In the genomic region with DNA sequence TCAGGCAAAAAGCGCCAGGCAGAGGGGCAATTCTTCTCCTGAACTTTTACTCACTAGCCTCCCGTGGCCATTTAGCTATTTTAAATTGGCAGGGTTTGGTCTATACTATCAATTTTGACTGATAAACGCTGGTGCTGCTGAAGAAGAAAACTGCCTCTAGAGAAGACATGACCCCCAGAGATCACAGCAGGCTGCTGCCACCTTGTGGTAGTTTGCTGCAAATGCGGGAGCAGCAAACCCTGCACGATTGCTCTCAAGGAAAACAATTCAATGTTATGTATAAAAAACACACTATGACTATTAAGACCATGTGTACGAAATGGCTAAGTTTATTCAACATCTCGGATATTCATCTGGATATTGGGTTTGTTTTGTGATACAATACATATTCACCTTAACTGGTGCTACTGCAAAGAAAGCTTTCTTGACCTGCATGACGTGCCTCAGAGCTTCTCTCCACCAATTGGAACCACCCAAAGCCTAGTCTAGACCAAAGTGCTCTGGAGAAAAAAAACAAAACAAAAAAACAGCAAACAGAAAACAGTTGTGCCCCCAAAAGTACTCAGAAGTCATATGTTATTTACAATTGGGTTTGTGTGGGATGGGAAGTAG, we compare ENCODE assay signal across 8 cellular contexts. TPM values are rescaled to one million over a fixed set of nuclear protein-coding genes. Genes with fewer than 3 reads are reported as not detected.
DNase-seq lines count a peak whose midpoint lies in the region; ATAC-seq and TF ChIP-seq lines count a peak whose summit lies in the region.

No MANE protein-coding gene starts in this region.

- no peak overlapping the region for H3K4me3 Mint-ChIP-seq in Caco-2 (ENCODE audit: unreplicated experiment)
- H3K4me3 Mint-ChIP-seq in progenitor cell of endocrine pancreas (ENCODE audit: low read depth) = no peak overlapping the region

- no peak for TF ChIP-seq EP300 in gastroesophageal sphincter (IDR thresholded peaks at IDR 0.05)

- no peaks in the 10 kb centered on the region for H3K4me1 ChIP-seq in Caco-2
- peaks cover 0 to 14% (median 0%) of the 10 kb centered on the region in 3 donors for H3K4me1 ChIP-seq in gastroesophageal sphincter
- H3K4me1 ChIP-seq in uterus = no peaks in the 10 kb centered on the region

- H3K9me3 Mint-ChIP-seq in Caco-2 (ENCODE audit: unreplicated experiment) (no peaks in the 10 kb centered on the region), progenitor cell of endocrine pancreas (ENCODE audit: low read depth) (no peaks in the 10 kb centered on the region)

- DNase-seq in Caco-2 = peak; percentile 54 to 72
- DNase-seq in HPDE6-E6E7 (ENCODE audit: extremely low spot score) = peak; percentile 46
- DNase-seq in RWPE1 (ENCODE audit: low spot score) = peak; percentile 60
- peak; percentile 37 for DNase-seq in activated T-helper 9 cell treated with anti-CD3 and anti-CD28 coated beads, Interleukin-2, amount 50 U/mL, for 16 hours (ENCODE audit: low read depth)
- DNase-seq in progenitor cell of endocrine pancreas (ENCODE audit: low spot score, unreplicated experiment) = peak; percentile 43
- DNase-seq in uterus = peak; percentile 30 to 58

- H3K36me3 Mint-ChIP-seq in Caco-2 (ENCODE audit: insufficient read depth, unreplicated experiment) (peaks cover 78% of the 10 kb centered on the region), progenitor cell of endocrine pancreas (ENCODE audit: insufficient read depth) (peaks cover 34% of the 10 kb centered on the region)

- POLR2A ChIA-PET in Caco-2 (lab: Charles Lee) = no interaction called here
- POLR2A ChIA-PET in RWPE1 (lab: Yijun Ruan, JAX; ENCODE audit: low non-redundant PET) = no interaction called here

- no TSS peak for BruUV-seq in Caco-2 (replicated peaks; lab: Mats Ljungman, UMichigan)

- H3K9me3 ChIP-seq in Caco-2 (no peaks in the 10 kb centered on the region), gastroesophageal sphincter (no peaks in the 10 kb centered on the region), uterus (no peaks in the 10 kb centered on the region)

- intact Hi-C loops in Caco-2 (cut with micrococcal nuclease; ENCODE audit: unreplicated experiment) (loop anchor here (1.0 kb wide), 3 partner anchors 30 to 201 kb away; no protein-coding TSS in a partner anchor), uterus (cut with DNase I; ENCODE audit: low total_unique reads) (no loop called here)

- H3K36me3 ChIP-seq in Caco-2 (ENCODE audit: control insufficient read depth, insufficient read depth, low read length) (peaks cover 2% of the 10 kb centered on the region; the same call in 1 of the 2 replicates), gastroesophageal sphincter (peaks cover 0 to 65% of the 10 kb centered on the region in 2 donors), uterus (no peaks in the 10 kb centered on the region)

- CTCF ChIA-PET in Caco-2 (lab: Charles Lee) = interaction anchor here (0.6 to 1.1 kb wide), 4 partner anchors 11 to 74 kb away, joined by 3 to 4 read pairs (median 3); no protein-coding TSS in a partner anchor
- CTCF ChIA-PET in RWPE1 (lab: Yijun Ruan, JAX) = interaction anchor here (0.6 to 1.9 kb wide), 14 partner anchors 10 to 401 kb away, joined by 3 to 7 read pairs (median 3); no protein-coding TSS in a partner anchor

- H3K27me3 ChIP-seq in Caco-2 (replicated peaks; ENCODE audit: control insufficient read depth, insufficient read depth, low read length) = no peaks in the 10 kb centered on the region
- no peaks in the 10 kb centered on the region for H3K27me3 ChIP-seq in gastroesophageal sphincter
- H3K27me3 ChIP-seq in uterus = no peaks in the 10 kb centered on the region

- H3K27me3 Mint-ChIP-seq in Caco-2 (ENCODE audit: insufficient read depth, unreplicated experiment) (no peaks in the 10 kb centered on the region), progenitor cell of endocrine pancreas (no peaks in the 10 kb centered on the region)

- WGBS in gastroesophageal sphincter (ENCODE audit: low coverage in 1 of 2), 2 donors = 20 to 61% methylated on average over 2 to 8 of the region's 8 CpGs

- TF ChIP-seq POLR2A in gastroesophageal sphincter (IDR thresholded peaks at IDR 0.05) (no peak), uterus (IDR thresholded peaks at IDR 0.05) (no peak)

- ATAC-seq in GM19438 (IDR thresholded peaks at IDR 0.05; ENCODE audit: low read depth, unreplicated experiment) (peak; percentile 59), gastroesophageal sphincter (peak; percentile 53)

- no peak overlapping the region for H3K27ac Mint-ChIP-seq in Caco-2 (ENCODE audit: unreplicated experiment)
- no peak overlapping the region for H3K27ac Mint-ChIP-seq in progenitor cell of endocrine pancreas

- H3K27ac ChIP-seq in RWPE1 = no peak overlapping the region
- no peak overlapping the region for H3K27ac ChIP-seq in gastroesophageal sphincter
- no peak overlapping the region for H3K27ac ChIP-seq in uterus

- no peaks in the 10 kb centered on the region for H3K4me1 Mint-ChIP-seq in Caco-2 (ENCODE audit: low read depth, unreplicated experiment)
- no peaks in the 10 kb centered on the region for H3K4me1 Mint-ChIP-seq in progenitor cell of endocrine pancreas (ENCODE audit: low read depth)

- H3K4me3 ChIP-seq in Caco-2 (ENCODE audit: low read depth, low read length) = no peak overlapping the region
- H3K4me3 ChIP-seq in gastroesophageal sphincter = no peak overlapping the region
- H3K4me3 ChIP-seq in uterus = no peak overlapping the region

- peak; percentile 83 to 91 for TF ChIP-seq CTCF in Caco-2 (IDR thresholded peaks at IDR 0.05; ENCODE audit: insufficient read depth in 1 of 2, low read depth in 1 of 2, low read length in 1 of 2, severe bottlenecking in 1 of 2, unreplicated experiment in 1 of 2)
- TF ChIP-seq CTCF in RWPE1 (conservative IDR thresholded peaks at IDR 0.05; ENCODE audit: low read depth) = peak; percentile 95
- TF ChIP-seq CTCF in gastroesophageal sphincter (IDR thresholded peaks at IDR 0.05) = peak; percentile 71 to 93 (median 85)
- TF ChIP-seq CTCF in progenitor cell of endocrine pancreas (IDR thresholded peaks at IDR 0.05; ENCODE audit: unreplicated experiment) = peak; percentile 99
- TF ChIP-seq CTCF in uterus (IDR thresholded peaks at IDR 0.05) = peak; percentile 66 to 92 (median 74)

RNA-seq across cellular contexts. Expression of gene IL17F, which starts 19.5 kb away (rescaled TPM):
- not detected in 2 replicates for total RNA-seq in Caco-2 (2022)
- total RNA-seq in gastroesophageal sphincter = not detected
- not detected in 2 replicates for total RNA-seq in progenitor cell of endocrine pancreas
- not detected for total RNA-seq in uterus

RNA-seq across cellular contexts. Expression of gene MCM3, which starts 20.7 kb away (rescaled TPM):
- total RNA-seq in Caco-2 (2022) = 151 and 152 TPM in 2 replicates
- 10 to 100 TPM; 36.1 to 53.3 (median 45.4) TPM for total RNA-seq in gastroesophageal sphincter
- total RNA-seq in progenitor cell of endocrine pancreas = 118 and 121 TPM in 2 replicates
- 100 to 1,000 TPM in 1 of 4 donors, 10 to 100 TPM in 3; 21.8 to 120 (median 64.7) TPM for total RNA-seq in uterus
